11 cellular contexts compared by ENCODE assay signal in genomic region chr4:41418444-41418843, GRCh38.
DNase-seq lines count a peak whose midpoint lies in the region; ATAC-seq and TF ChIP-seq lines count a peak whose summit lies in the region.
"Had no signal": no experiment of that assay in that cellular context is flagged by ENCODE, and none has a peak within 500 bp of the region (broad histone marks: within the 10 kb centered on the region; RNA-seq: fewer than 3 reads in every experiment).

No MANE protein-coding gene starts in this region.

- WGBS in body of pancreas, 2 donors: 13 to 23% methylated on average over 7 to 8 of the region's 8 CpGs

- no peaks in the 10 kb centered on the region for H3K27me3 ChIP-seq in body of pancreas

- POLR2A ChIA-PET in GM10248 (lab: Yijun Ruan, JAX): no interaction called here

- peak; percentile 76 for ATAC-seq in body of pancreas
- no peak for ATAC-seq in HG03159 (IDR thresholded peaks at IDR 0.05; ENCODE audit: unreplicated experiment)

- peaks cover 7% of the 10 kb centered on the region for H3K4me1 ChIP-seq in body of pancreas

- H3K4me3 ChIP-seq in body of pancreas: no peak overlapping the region

- CTCF ChIA-PET in GM10248 (lab: Yijun Ruan, JAX): no interaction called here

- no peaks in the 10 kb centered on the region for H3K36me3 ChIP-seq in body of pancreas (replicated peaks in 1 of 2; ENCODE audit: insufficient read depth in 1 of 2, low read depth in 2 of 2)

- peak overlapping the region in 3 of 4 donors; percentile 45 to 62 (median 59) for H3K27ac ChIP-seq in body of pancreas

- DNase-seq in ELF-1 (ENCODE audit: low read depth, low spot score): peak; percentile 48
- DNase-seq in body of pancreas: peak; percentile 12 to 57 (median 36)
- peak; percentile 54 to 77 for DNase-seq in hippocampal formation (lab: John Stamatoyannopoulos, UW)
- peak; percentile 59 for DNase-seq in putamen (ENCODE audit: low spot score)
- no peak for DNase-seq in CD1c-positive myeloid dendritic cell (ENCODE audit: extremely low spot score)
- no peak for DNase-seq in GM10248 (ENCODE audit: extremely low spot score)
- no peak for DNase-seq in activated CD4-positive, alpha-beta T cell treated with anti-CD3 and anti-CD28 coated beads, Interleukin-2, amount 50 U/mL, for 1 hour
- DNase-seq: activated naive CD4-positive, alpha-beta T cell treated with anti-CD3 and anti-CD28 coated beads, Interleukin-2, amount 50 U/mL, for 16 hours; Calu3; stimulated activated CD4-positive, alpha-beta T cell treated with anti-CD3 and anti-CD28 coated beads, Interleukin-2, amount 100 ng/mL, for 48 hours had no signal

- TF ChIP-seq CTCF in body of pancreas (IDR thresholded peaks at IDR 0.05): no peak
- TF ChIP-seq CTCF in GM10248 (IDR thresholded peaks at IDR 0.05; ENCODE audit: control extremely low read depth, extremely low read depth, low read depth, missing control alignments): no peak

- intact Hi-C loops in body of pancreas (cut with DNase I): no loop called here

- no peaks in the 10 kb centered on the region for H3K9me3 ChIP-seq in body of pancreas

- no peak for TF ChIP-seq POLR2A in body of pancreas (IDR thresholded peaks at IDR 0.05)

Comparison
In these comparisons a context has a peak if more than half of its experiments do, and no peak if none do; other contexts are left out.
1. DNase-seq: peak in ELF-1 (single experiment), body of pancreas (4 of 4), hippocampal formation (2 of 2) and putamen (single experiment); none in CD1c-positive myeloid dendritic cell (single experiment), GM10248 (single experiment) and activated CD4-positive, alpha-beta T cell treated with anti-CD3 and anti-CD28 coated beads, Interleukin-2, amount 50 U/mL, for 1 hour (single experiment).